Comparison of ENCODE assay signal across 24 cellular contexts in the genomic region with DNA sequence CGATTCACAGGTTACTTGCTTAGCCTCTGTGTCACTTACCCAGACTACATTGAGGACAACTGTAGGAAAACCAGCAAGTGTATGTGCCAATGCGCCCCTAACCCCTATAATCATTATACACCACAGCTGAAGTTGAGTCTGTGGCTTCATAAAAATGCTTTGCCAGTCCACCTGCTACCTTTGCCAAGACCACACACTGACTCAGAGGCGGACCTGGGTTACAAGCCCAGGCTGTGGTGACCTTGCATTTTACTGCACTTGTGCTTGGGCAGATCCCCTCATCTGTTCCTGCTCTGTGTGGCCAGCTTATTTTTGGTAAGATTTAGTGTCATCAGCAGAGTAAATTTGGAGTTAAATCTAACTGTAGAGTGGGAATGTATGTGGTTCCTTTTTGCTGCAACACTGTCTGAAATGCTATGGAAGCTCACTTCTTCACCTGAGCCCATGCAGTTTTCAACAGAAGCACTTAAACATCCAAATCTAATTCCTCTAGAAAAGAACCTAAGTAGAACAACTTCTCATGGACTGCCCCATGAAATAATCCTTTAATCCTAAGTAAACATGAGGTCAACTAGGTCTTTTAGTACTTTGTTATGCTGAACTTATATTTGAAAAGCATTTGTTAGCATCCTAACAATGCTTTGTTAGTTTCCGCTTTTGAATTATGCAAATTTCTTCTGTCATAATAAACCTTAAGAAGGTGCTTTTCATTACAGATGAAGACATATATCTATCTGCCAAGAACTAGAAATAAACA.
"Had no signal": no experiment of that assay in that cellular context is flagged by ENCODE, and none has a peak within 500 bp of the region (broad histone marks: within the 10 kb centered on the region; RNA-seq: fewer than 3 reads in every experiment).

No MANE protein-coding gene starts in this region.

- DNase-seq: activated B cell treated with CpG ODN at 0.5 μM for 24 hours; activated CD4-positive, alpha-beta memory T cell treated with anti-CD3 and anti-CD28 coated beads for 36 hours; activated CD4-positive, alpha-beta T cell treated with anti-CD3 and anti-CD28 coated beads for 1 hour; activated CD4-positive, alpha-beta T cell treated with anti-CD3 and anti-CD28 coated beads, Interleukin-2, amount 10 ng/mL, durations not matched to agents 24 days and 14 days; activated gamma-delta T cell; activated naive CD4-positive, alpha-beta T cell treated with anti-CD3 and anti-CD28 coated beads for 36 hours; activated T-cell treated with anti-CD3 and anti-CD28 coated beads for 4 hours; activated T-cell treated with anti-CD3 and anti-CD28 coated beads, Interleukin-2, amount 50 U/mL, for 48 hours; amygdala; caudate nucleus; NCI-H1105 treated with DMSO at 0.1 percent for 48 hours; NCI-H1436 treated with DMSO at 0.1 percent for 48 hours; NCI-H187 treated with DMSO at 0.1 percent for 48 hours; NCI-H2171; NCI-H2227 treated with DMSO at 0.1 percent for 48 hours; NCI-H446 treated with DMSO at 0.1 percent for 48 hours; NCI-H524 treated with DMSO at 0.1 percent for 48 hours; NCI-H774; NK-92 treated with Interleukin-12 subunit alpha and Interleukin-12 subunit beta, amount 100 ng/mL, for 24 hours; SHP77; T-helper 17 cell; T1000 had no signal

- H3K4me3 ChIP-seq: breast epithelium had no signal

- ATAC-seq: activated T-helper 17 cell treated with anti-CD3 and anti-CD28 coated beads, Interleukin-2, amount 50 U/mL, for 72 hours; T-helper 17 cell had no signal
